ENCODE assay signal across 8 cellular contexts in genomic region chr12:51424662-51425539, GRCh38. TPM values are rescaled to one million over a fixed set of nuclear protein-coding genes. Genes with fewer than 3 reads are reported as not detected.
DNase-seq lines count a peak whose midpoint lies in the region; ATAC-seq and TF ChIP-seq lines count a peak whose summit lies in the region.

Gene SLC4A8 (plus strand): TSS chr12:51424831. CDS start chr12:51424988, 157 bp downstream.

- H3K36me3 ChIP-seq in OCI-LY3 (replicated peaks; ENCODE audit: low read depth, low read length) (no peaks in the 10 kb centered on the region), mucosa of stomach (ENCODE audit: control insufficient read depth, insufficient read depth, low read length) (no peaks in the 10 kb centered on the region)

- peak; percentile 97 for DNase-seq in COR-L47 (lab: John Stamatoyannopoulos, UW)
- peak in 55 of 76 experiments; percentile 3 to 68 (median 35) for DNase-seq in HUDEP-2 (lab: John Stamatoyannopoulos, UW; ENCODE audit: unreplicated experiment in 76 of 76)
- DNase-seq in activated T-cell treated with anti-CD3 and anti-CD28 coated beads, Interleukin-2, amount 50 U/mL, for 1 hour = peak; percentile 71
- DNase-seq in stimulated activated CD8-positive, alpha-beta memory T cell treated with anti-CD3 and anti-CD28 coated beads, Interleukin-4, amount 100 ng/mL, for 4 hours (ENCODE audit: low read depth in 2 of 2, low spot score in 1 of 2) = peak; percentile 19 to 57

- H4K20me1 ChIP-seq in OCI-LY3 (ENCODE audit: insufficient read depth, low read length) = no peaks in the 10 kb centered on the region

- H3K79me2 ChIP-seq in OCI-LY3 (ENCODE audit: low read length) = no peaks in the 10 kb centered on the region

- H3K9me3 ChIP-seq in OCI-LY3 (ENCODE audit: insufficient read depth, low read length) (no peaks in the 10 kb centered on the region), mucosa of stomach (ENCODE audit: control insufficient read depth, low read length) (no peaks in the 10 kb centered on the region)

- H3K9ac ChIP-seq in OCI-LY3 (ENCODE audit: low read length) = peak within 1 kb of the TSS; percentile 31; the same call in 1 of the 2 replicates
- peak within 1 kb of the TSS; percentile 26 for H3K9ac ChIP-seq in mucosa of stomach (ENCODE audit: low read length)

- no peak within 1 kb of the TSS for H3K27ac ChIP-seq in OCI-LY3 (ENCODE audit: low read length)

- ATAC-seq in GM21381 (IDR thresholded peaks at IDR 0.05; ENCODE audit: unreplicated experiment) = peak; percentile 80
- peak; percentile 75 for ATAC-seq in esophagus mucosa

- H2AFZ ChIP-seq in OCI-LY3 (ENCODE audit: low read depth, low read length) = peak within 1 kb of the TSS; percentile 55

- H3K4me1 ChIP-seq in OCI-LY3 (ENCODE audit: low read length) (peaks cover 22% of the 10 kb centered on the region), mucosa of stomach (ENCODE audit: control insufficient read depth, insufficient read depth, low read length) (peaks cover 21% of the 10 kb centered on the region)

- peak within 1 kb of the TSS; percentile 86 for H3K4me2 ChIP-seq in OCI-LY3 (ENCODE audit: low read length)

- peak; percentile 81 for TF ChIP-seq CTCF in OCI-LY3 (IDR thresholded peaks at IDR 0.05; ENCODE audit: low read depth, low read length)

- H3K27me3 ChIP-seq in OCI-LY3 (ENCODE audit: low read depth, low read length) (no peaks in the 10 kb centered on the region), mucosa of stomach (ENCODE audit: control insufficient read depth, insufficient read depth, low read length) (no peaks in the 10 kb centered on the region)

- H3K4me3 ChIP-seq in OCI-LY3 (ENCODE audit: low read length) (peak within 1 kb of the TSS; percentile 86), mucosa of stomach (ENCODE audit: low read length) (no peak within 1 kb of the TSS)

RNA-seq across cellular contexts. Expression of gene SLC4A8, which starts in this region (rescaled TPM):
- total RNA-seq in esophagus mucosa = 0.20 TPM

Comparison
In these comparisons a context has a peak if more than half of its experiments do, and no peak if none do; other contexts are left out.
1. Peak in ATAC-seq in esophagus mucosa; RNA of the gene not detected or under 1 TPM.
2. DNase-seq: peak in every context shown above with its lines; median percentile 97 in COR-L47; 71 in activated T-cell treated with anti-CD3 and anti-CD28 coated beads, Interleukin-2, amount 50 U/mL, for 1 hour; 38 in stimulated activated CD8-positive, alpha-beta memory T cell treated with anti-CD3 and anti-CD28 coated beads, Interleukin-4, amount 100 ng/mL, for 4 hours; 35 in HUDEP-2.